8 cellular contexts compared by ENCODE assay signal in the genomic region with DNA sequence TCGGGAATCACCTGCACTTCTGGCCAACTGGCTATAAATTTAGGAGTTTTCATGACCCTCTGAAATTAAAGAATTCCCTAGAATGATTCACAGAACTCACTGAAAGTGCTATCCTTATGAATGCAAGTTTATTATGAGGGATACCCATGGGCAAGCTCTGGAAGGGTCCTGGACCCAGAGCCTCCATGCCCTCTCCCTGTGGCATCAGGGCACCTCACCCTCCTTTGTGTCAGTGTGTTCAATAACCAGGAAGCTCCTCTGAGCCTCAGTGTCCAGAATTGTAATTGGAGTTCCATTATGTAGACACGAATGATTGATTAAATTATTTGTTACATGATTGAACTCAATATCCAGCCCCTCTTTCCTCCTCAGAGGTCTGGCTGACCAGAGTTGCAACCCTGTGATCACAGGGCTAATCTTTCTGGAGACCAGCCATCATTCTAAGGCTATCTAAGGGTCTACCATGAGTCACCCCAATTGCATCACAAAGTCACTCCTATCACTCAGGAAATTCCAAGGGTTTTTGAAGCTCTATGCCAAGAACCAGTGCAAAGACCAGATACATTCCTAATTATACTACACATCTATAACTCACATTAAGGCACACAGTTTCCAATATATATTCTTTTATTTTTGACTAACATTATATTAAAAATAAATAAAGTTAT. TPM values are rescaled to one million over a fixed set of nuclear protein-coding genes. Genes with fewer than 3 reads are reported as not detected.
DNase-seq lines count a peak whose midpoint lies in the region; ATAC-seq, FAIRE-seq and TF ChIP-seq lines count a peak whose summit lies in the region.
"Had no signal": no experiment of that assay in that cellular context is flagged by ENCODE, and none has a peak within 500 bp of the region (broad histone marks: within the 10 kb centered on the region; RNA-seq: fewer than 3 reads in every experiment).

No MANE protein-coding gene starts in this region.

- H3K27me3 ChIP-seq in brain microvascular endothelial cell (replicated peaks): no peaks in the 10 kb centered on the region
- H3K27me3 ChIP-seq in keratinocyte (ENCODE audit: control insufficient read depth, extremely low read depth, insufficient read depth, low read length): no peaks in the 10 kb centered on the region
- H3K27me3 ChIP-seq in thyroid gland: no peaks in the 10 kb centered on the region
- H3K27me3 ChIP-seq in GM23338 (ENCODE audit: insufficient read depth): no peaks in the 10 kb centered on the region
- H3K27me3 ChIP-seq in CD8-positive, alpha-beta T cell (ENCODE audit: insufficient read depth, low read length): no peaks in the 10 kb centered on the region

- H4K20me1 ChIP-seq in keratinocyte (ENCODE audit: control insufficient read depth, extremely low read depth, insufficient read depth, low read length) (no peaks in the 10 kb centered on the region), GM23338 (replicated peaks; ENCODE audit: insufficient read depth) (no peaks in the 10 kb centered on the region)

- POLR2A ChIA-PET in CD8-positive, alpha-beta T cell (lab: Charles Lee): no interaction called here

- TF ChIP-seq CTCF in brain microvascular endothelial cell (IDR thresholded peaks at IDR 0.05; ENCODE audit: low read depth, low read length, missing control alignments): no peak
- no peak for TF ChIP-seq CTCF in keratinocyte (optimal IDR thresholded peaks at IDR 0.05 in 1 of 3, IDR thresholded peaks at IDR 0.05 in 1 of 3, conservative IDR thresholded peaks at IDR 0.05 in 1 of 3; ENCODE audit: extremely low read depth in 1 of 3, insufficient read depth in 2 of 3, low read length in 3 of 3)
- TF ChIP-seq CTCF in thyroid gland (IDR thresholded peaks at IDR 0.05): no peak
- TF ChIP-seq CTCF in GM23338 (conservative IDR thresholded peaks at IDR 0.05; ENCODE audit: low read depth in 2 of 2): no peak
- no peak for TF ChIP-seq CTCF in CD8-positive, alpha-beta T cell (IDR thresholded peaks at IDR 0.05)
- TF ChIP-seq CTCF in GM13976 (IDR thresholded peaks at IDR 0.05; ENCODE audit: borderline replicate concordance, control extremely low read depth, extremely low read depth, insufficient read depth, missing control alignments): no peak

- H3K4me1 Mint-ChIP-seq in GM23338: peaks cover 39% of the 10 kb centered on the region
- no peaks in the 10 kb centered on the region for H3K4me1 Mint-ChIP-seq in CD8-positive, alpha-beta T cell (ENCODE audit: low read depth)

- H3K79me2 ChIP-seq in keratinocyte (ENCODE audit: control insufficient read depth, insufficient read depth, low read length) (peaks cover 31% of the 10 kb centered on the region), GM23338 (replicated peaks; ENCODE audit: insufficient read depth) (no peaks in the 10 kb centered on the region)

- H3K4me1 ChIP-seq in keratinocyte (ENCODE audit: control insufficient read depth, extremely low read depth, insufficient read depth, low read length): peaks cover 77% of the 10 kb centered on the region
- H3K4me1 ChIP-seq in thyroid gland: peaks cover 33 to 53% of the 10 kb centered on the region in 2 donors
- H3K4me1 ChIP-seq in GM23338 (ENCODE audit: insufficient read depth): peaks cover 31% of the 10 kb centered on the region
- H3K4me1 ChIP-seq in CD8-positive, alpha-beta T cell (ENCODE audit: insufficient read depth, low read length): no peaks in the 10 kb centered on the region

- H3K4me3 ChIP-seq in brain microvascular endothelial cell (ENCODE audit: low read depth, low read length) (no peak overlapping the region), keratinocyte (ENCODE audit: control insufficient read depth in 2 of 3, extremely low read depth in 1 of 3, insufficient read depth in 2 of 3, low read depth in 1 of 3, low read length in 3 of 3) (no peak overlapping the region), thyroid gland (replicated peaks in 1 of 3) (no peak overlapping the region), GM23338 (no peak overlapping the region)
- no peak overlapping the region for H3K4me3 ChIP-seq in CD8-positive, alpha-beta T cell (ENCODE audit: low read depth, low read length)

- intact Hi-C loops in thyroid gland (cut with DNase I): no loop called here
- intact Hi-C loops in CD8-positive, alpha-beta T cell (cut with DNase I, micrococcal nuclease): no loop called here

- no peaks in the 10 kb centered on the region for H3K9me3 Mint-ChIP-seq in GM23338
- H3K9me3 Mint-ChIP-seq in CD8-positive, alpha-beta T cell: no peaks in the 10 kb centered on the region

- CTCF ChIA-PET in CD8-positive, alpha-beta T cell (lab: Charles Lee): no interaction called here

- no peak overlapping the region for H3K4me3 Mint-ChIP-seq in GM23338
- no peak overlapping the region for H3K4me3 Mint-ChIP-seq in CD8-positive, alpha-beta T cell

- dilution Hi-C loops in keratinocyte (cut with MboI; ENCODE audit: extremely low pct_ligation_motif_present, low sequenced_read_pairs): no loop called here

- no peaks in the 10 kb centered on the region for H3K9me3 ChIP-seq in keratinocyte (ENCODE audit: control insufficient read depth, low read depth, low read length)
- H3K9me3 ChIP-seq in thyroid gland: no peaks in the 10 kb centered on the region
- H3K9me3 ChIP-seq in CD8-positive, alpha-beta T cell (ENCODE audit: low read length): no peaks in the 10 kb centered on the region

- FAIRE-seq in HTR-8/SVneo (lab: Jason Lieb, UNC) (no peak), keratinocyte (lab: Jason Lieb, UNC) (peak; percentile 87)

- H3K36me3 Mint-ChIP-seq in GM23338 (ENCODE audit: low read depth): peaks cover 14% of the 10 kb centered on the region; the same call in 2 of the 3 replicates
- no peaks in the 10 kb centered on the region for H3K36me3 Mint-ChIP-seq in CD8-positive, alpha-beta T cell

- 96 to 97% methylated on average over 2 of the region's 2 CpGs for WGBS in thyroid gland, 2 donors

- H2AFZ ChIP-seq in keratinocyte (ENCODE audit: control insufficient read depth, low read length) (no peak overlapping the region), GM23338 (no peak overlapping the region)

- H3K9me2 ChIP-seq in GM23338 (ENCODE audit: insufficient read depth): no peaks in the 10 kb centered on the region

- peak; percentile 34 for DNase-seq in HTR-8/SVneo (ENCODE audit: insufficient read length, low spot score)
- peak; percentile 90 for DNase-seq in brain microvascular endothelial cell
- DNase-seq in keratinocyte (ENCODE audit: low read depth, low spot score): no peak
- DNase-seq in thyroid gland: no peak
- DNase-seq in GM23338 (ENCODE audit: low spot score): no peak
- DNase-seq in CD8-positive, alpha-beta T cell: no peak
- no peak for DNase-seq in GM13976 (ENCODE audit: low spot score)
- DNase-seq: NCI-H146 had no signal

- no peak overlapping the region for H3K27ac Mint-ChIP-seq in GM23338
- H3K27ac Mint-ChIP-seq in CD8-positive, alpha-beta T cell: no peak overlapping the region

- no peaks in the 10 kb centered on the region for H3K27me3 Mint-ChIP-seq in GM23338 (ENCODE audit: insufficient read depth, low read depth, poor library complexity)
- H3K27me3 Mint-ChIP-seq in CD8-positive, alpha-beta T cell (ENCODE audit: low read depth): peaks cover 6% of the 10 kb centered on the region

- in situ Hi-C loops in brain microvascular endothelial cell (cut with HindIII; ENCODE audit: low pct_ligation_motif_present, low sequenced_read_pairs): no loop called here
- in situ Hi-C loops in GM13976 (cut with MboI; ENCODE audit: low sequenced_read_pairs, unreplicated experiment): no loop called here

- no peak; the same call in 2 of the 3 replicates for ATAC-seq in GM23338
- no peak for ATAC-seq in CD8-positive, alpha-beta T cell

- TF ChIP-seq POLR2A in thyroid gland (IDR thresholded peaks at IDR 0.05): no peak

- H3K9me1 ChIP-seq in keratinocyte (ENCODE audit: control insufficient read depth, extremely low read depth, insufficient read depth, low read length): no peaks in the 10 kb centered on the region

- H3K36me3 ChIP-seq in brain microvascular endothelial cell (replicated peaks) (no peaks in the 10 kb centered on the region), keratinocyte (ENCODE audit: control insufficient read depth in 2 of 2, extremely low read depth in 1 of 2, insufficient read depth in 2 of 2, low read length in 2 of 2) (peaks cover 18 to 49% of the 10 kb centered on the region in 2 experiments), thyroid gland (no peaks in the 10 kb centered on the region), GM23338 (ENCODE audit: insufficient read depth) (no peaks in the 10 kb centered on the region)
- H3K36me3 ChIP-seq in CD8-positive, alpha-beta T cell (ENCODE audit: insufficient read depth, low read length): no peaks in the 10 kb centered on the region

- no peaks in the 10 kb centered on the region for H3F3A ChIP-seq in GM23338 (replicated peaks; ENCODE audit: low read depth)

- peak overlapping the region; percentile 47 for H3K27ac ChIP-seq in brain microvascular endothelial cell
- peak overlapping the region; percentile 74 for H3K27ac ChIP-seq in keratinocyte (ENCODE audit: control insufficient read depth, insufficient read depth, low read length)
- H3K27ac ChIP-seq in thyroid gland: peak overlapping the region; percentile 77 to 88 (median 79)
- H3K27ac ChIP-seq in GM23338 (ENCODE audit: low read depth): no peak overlapping the region
- no peak overlapping the region for H3K27ac ChIP-seq in CD8-positive, alpha-beta T cell (ENCODE audit: low read depth, low read length)

- H3K4me2 ChIP-seq in keratinocyte (ENCODE audit: control insufficient read depth, extremely low read depth, insufficient read depth, low read depth, low read length): peak overlapping the region; percentile 55
- no peak overlapping the region for H3K4me2 ChIP-seq in GM23338

- peak overlapping the region; percentile 49 for H3K9ac ChIP-seq in keratinocyte (ENCODE audit: control insufficient read depth, extremely low read depth, insufficient read depth, low read length)

TF ChIP-seq in GM23338, 12 proteins besides CTCF, POLR2A, EP300 and RAD21:
- no peak for TF ChIP-seq NANOG (IDR thresholded peaks at IDR 0.05; ENCODE audit: borderline replicate concordance)

RNA-seq across cellular contexts. Expression of gene ANXA3, which starts 8.9 kb away (rescaled TPM):
- polyA plus RNA-seq in keratinocyte (380 to 463 TPM (median 425 TPM) in 3 replicates), GM23338 (2016; fragmentation: Nextera tagmentation; extraction: Ambion mirVana) (26.2 and 31.5 TPM in 2 replicates)
- polyA plus RNA-seq in keratinocyte (2011; ENCODE audit: low read depth): 679 TPM
- 369 and 514 TPM in 2 replicates for polyA plus RNA-seq in keratinocyte (2011; cell fraction: cytosol; rRNA removed)
- polyA plus RNA-seq in keratinocyte (2011; cell fraction: nucleus; rRNA removed): 557 and 580 TPM in 2 replicates
- polyA plus RNA-seq in keratinocyte (2012; ENCODE audit: low replicate concordance): 338 and 353 TPM in 2 replicates
- polyA minus RNA-seq in keratinocyte: 216 to 447 TPM (median 401 TPM) in 3 replicates
- polyA minus RNA-seq in keratinocyte (2011; cell fraction: cytosol; rRNA and poly(A)+ RNA removed): 357 TPM
- 169 and 263 TPM in 2 replicates for polyA minus RNA-seq in keratinocyte (2011; cell fraction: nucleus; rRNA and poly(A)+ RNA removed)
- 100 to 1,000 TPM in 3 of 4 donors, 10 to 100 TPM in 1; 98.7 to 213 (median 156) TPM for total RNA-seq in thyroid gland
- total RNA-seq in GM23338 (2014; rRNA removed; shearing (Covaris generic)): 20.3 and 23.8 TPM in 2 replicates
- total RNA-seq in CD8-positive, alpha-beta T cell: not detected

Comparison
In these comparisons a context has a peak if more than half of its experiments do, and no peak if none do; other contexts are left out.
1. DNase-seq: peak in HTR-8/SVneo (single experiment) and brain microvascular endothelial cell (single experiment); none in keratinocyte (single experiment), thyroid gland (0 of 2), GM23338 (single experiment), CD8-positive, alpha-beta T cell (0 of 7) and GM13976 (single experiment).
2. H3K27ac ChIP-seq: peak in brain microvascular endothelial cell (single experiment), keratinocyte (single experiment) and thyroid gland (3 of 3); none in GM23338 (single experiment) and CD8-positive, alpha-beta T cell (single experiment).
3. RNA of gene ANXA3, which starts 8.9 kb away (total RNA-seq): 98.7 to 213 TPM in thyroid gland and 20.3 to 23.8 TPM in GM23338; not detected in CD8-positive, alpha-beta T cell; every median in the first group is over 10 times any median in the second.